23 cellular contexts compared by ENCODE assay signal in the genomic region with DNA sequence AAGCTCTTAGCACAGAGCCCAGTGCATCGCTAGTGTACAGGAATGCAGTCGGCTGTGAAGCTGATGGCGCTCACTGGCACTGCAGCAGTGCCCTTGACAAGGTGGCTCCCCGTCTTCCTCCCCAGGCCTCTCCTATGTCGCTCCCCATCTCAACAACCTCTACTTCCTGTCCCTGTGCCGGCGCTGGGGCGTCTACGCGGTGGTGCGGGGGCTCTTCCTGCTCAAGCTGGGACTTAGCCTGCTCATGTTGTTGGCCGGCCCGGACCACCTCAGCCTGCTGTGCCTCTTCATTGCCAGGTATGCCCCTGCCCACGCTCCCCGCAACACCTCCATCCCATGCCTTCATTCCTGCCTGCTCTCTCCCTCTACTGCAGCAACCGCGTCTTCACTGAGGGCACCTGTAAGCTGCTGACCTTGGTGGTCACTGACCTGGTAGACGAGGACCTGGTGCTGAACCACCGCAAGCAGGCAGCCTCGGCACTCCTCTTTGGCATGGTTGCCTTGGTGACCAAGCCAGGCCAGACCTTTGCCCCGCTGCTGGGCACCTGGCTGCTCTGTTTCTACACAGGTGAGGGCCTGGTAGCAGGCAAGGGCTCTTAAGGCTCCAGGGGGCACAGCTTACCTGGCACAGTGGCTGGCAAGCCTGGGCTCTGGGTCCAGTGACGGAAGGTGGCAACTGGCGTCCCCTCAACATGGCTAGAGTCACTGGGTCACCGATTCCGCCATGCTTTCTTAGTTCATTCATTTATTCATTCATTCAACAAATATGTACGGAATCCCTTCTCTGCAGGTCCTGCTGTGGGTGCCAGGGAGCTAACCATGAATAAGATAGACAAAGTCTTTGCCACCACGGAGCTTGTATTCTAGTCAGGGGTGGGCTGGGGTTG. TPM values are rescaled to one million over a fixed set of nuclear protein-coding genes. Genes with fewer than 3 reads are reported as not detected.
DNase-seq lines count a peak whose midpoint lies in the region; ATAC-seq lines count a peak whose summit lies in the region.
"Had no signal": no experiment of that assay in that cellular context is flagged by ENCODE, and none has a peak within 500 bp of the region (broad histone marks: within the 10 kb centered on the region; RNA-seq: fewer than 3 reads in every experiment).

No MANE protein-coding gene starts in this region.

- H3K36me3 Mint-ChIP-seq in activated CD4-positive, alpha-beta T cell treated with anti-CD3 and anti-CD28 coated beads for 36 hours (ENCODE audit: low read depth) = peaks cover 8% of the 10 kb centered on the region
- H3K36me3 Mint-ChIP-seq in T-helper 17 cell (ENCODE audit: low read depth) = no peaks in the 10 kb centered on the region
- peaks cover 0 to 7% (median 5%) of the 10 kb centered on the region in 3 donors for H3K36me3 Mint-ChIP-seq in naive thymus-derived CD8-positive, alpha-beta T cell
- H3K36me3 Mint-ChIP-seq in immature natural killer cell = peaks cover 0 to 5% (median 0%) of the 10 kb centered on the region in 3 donors

- no peaks in the 10 kb centered on the region for H3K27me3 Mint-ChIP-seq in activated CD4-positive, alpha-beta T cell treated with anti-CD3 and anti-CD28 coated beads for 36 hours
- H3K27me3 Mint-ChIP-seq in T-helper 17 cell (no peaks in the 10 kb centered on the region), immature natural killer cell (ENCODE audit: low read depth in 3 of 3) (peaks cover 0 to 2% (median 0%) of the 10 kb centered on the region in 3 donors)
- no peaks in the 10 kb centered on the region for H3K27me3 Mint-ChIP-seq in naive thymus-derived CD8-positive, alpha-beta T cell

- peak overlapping the region; percentile 59 for H3K27ac Mint-ChIP-seq in activated CD4-positive, alpha-beta T cell treated with anti-CD3 and anti-CD28 coated beads for 36 hours
- H3K27ac Mint-ChIP-seq in T-helper 17 cell (peak overlapping the region; percentile 68), immature natural killer cell (peak overlapping the region in 1 of 6 donors; percentile 37)
- peak overlapping the region; percentile 89 to 97 (median 94) for H3K27ac Mint-ChIP-seq in naive thymus-derived CD8-positive, alpha-beta T cell

- peaks cover 21% of the 10 kb centered on the region for H3K4me1 Mint-ChIP-seq in activated CD4-positive, alpha-beta T cell treated with anti-CD3 and anti-CD28 coated beads for 36 hours
- H3K4me1 Mint-ChIP-seq in T-helper 17 cell (peaks cover 13% of the 10 kb centered on the region), immature natural killer cell (peaks cover 0 to 4% of the 10 kb centered on the region in 2 donors)
- H3K4me1 Mint-ChIP-seq in naive thymus-derived CD8-positive, alpha-beta T cell = peaks cover 21 to 50% (median 40%) of the 10 kb centered on the region in 4 donors

- CTCF ChIA-PET in activated CD4-positive, alpha-beta T cell treated with anti-CD3 and anti-CD28 coated beads for 36 hours (lab: Charles Lee) = interaction anchor here (0.6 to 1.9 kb wide), 9 partner anchors 21 to 369 kb away, joined by 3 to 4 read pairs (median 3); no protein-coding TSS in a partner anchor

- POLR2A ChIA-PET in activated CD4-positive, alpha-beta T cell treated with anti-CD3 and anti-CD28 coated beads for 36 hours (lab: Charles Lee) = no interaction called here
- POLR2A ChIA-PET in naive thymus-derived CD8-positive, alpha-beta T cell (lab: Charles Lee) = interaction anchor here (0.9 to 6.5 kb wide), 11 partner anchors 9 to 80 kb away, joined by 3 to 59 read pairs (median 5); a partner anchor contains a TSS

- ATAC-seq in activated CD4-positive, alpha-beta T cell treated with anti-CD3 and anti-CD28 coated beads for 36 hours = peak; percentile 79
- ATAC-seq in T-helper 17 cell = peak; percentile 69
- peak; percentile 88 for ATAC-seq in naive thymus-derived CD8-positive, alpha-beta T cell
- ATAC-seq: lower lobe of right lung had no signal

- H3K4me3 Mint-ChIP-seq in activated CD4-positive, alpha-beta T cell treated with anti-CD3 and anti-CD28 coated beads for 36 hours = no peak overlapping the region
- H3K4me3 Mint-ChIP-seq in T-helper 17 cell (peak overlapping the region; percentile 78), immature natural killer cell (no peak overlapping the region)
- peak overlapping the region; percentile 11 to 88 (median 73) for H3K4me3 Mint-ChIP-seq in naive thymus-derived CD8-positive, alpha-beta T cell

- H3K9me3 Mint-ChIP-seq in activated CD4-positive, alpha-beta T cell treated with anti-CD3 and anti-CD28 coated beads for 36 hours (ENCODE audit: low read depth) = no peaks in the 10 kb centered on the region
- no peaks in the 10 kb centered on the region for H3K9me3 Mint-ChIP-seq in naive thymus-derived CD8-positive, alpha-beta T cell
- no peaks in the 10 kb centered on the region for H3K9me3 Mint-ChIP-seq in immature natural killer cell

- H3K9me3 ChIP-seq in T-helper 17 cell (ENCODE audit: control insufficient read depth, low read length, poor library complexity, severe bottlenecking) = no peaks in the 10 kb centered on the region
- H3K9me3 ChIP-seq: HAP-1, lower lobe of right lung had no signal

- intact Hi-C loops in activated CD4-positive, alpha-beta T cell treated with anti-CD3 and anti-CD28 coated beads for 36 hours (cut with DNase I, micrococcal nuclease) = no loop called here

- DNase-seq in activated CD4-positive, alpha-beta T cell treated with anti-CD3 and anti-CD28 coated beads for 36 hours = peak; percentile 33
- DNase-seq in activated CD4-positive, alpha-beta T cell treated with anti-CD3 and anti-CD28 coated beads, Interleukin-2, amount 50 U/mL, for 4 hours = no peak
- DNase-seq in T-helper 17 cell (no peak), NCI-H1048 (lab: John Stamatoyannopoulos, UW) (no peak), NCI-H1694 (lab: John Stamatoyannopoulos, UW) (no peak), immature natural killer cell (no peak)
- DNase-seq in activated naive CD4-positive, alpha-beta T cell treated with anti-CD3 and anti-CD28 coated beads, Interleukin-2, amount 50 U/mL, for 16 hours = peak; percentile 26
- DNase-seq in naive thymus-derived CD8-positive, alpha-beta T cell = peak in 7 of 10 donors; percentile 14 to 72 (median 39)
- DNase-seq: C1 segment of cervical spinal cord; DMS79 treated with DMSO at 0.1 percent for 48 hours; effector CD8-positive, alpha-beta T cell; head of caudate nucleus; Kasumi-1; lower lobe of right lung; NCI-H1417 treated with DMSO at 0.1 percent for 48 hours had no signal

RNA-seq across cellular contexts. Expression of a gene that starts 22.3 kb away (rescaled TPM):
- total RNA-seq in activated CD4-positive, alpha-beta T cell treated with anti-CD3 and anti-CD28 coated beads for 36 hours = under 1 TPM; 0.27 to 0.32 TPM
- total RNA-seq in T-helper 17 cell = under 1 TPM in 1 of 2 donors, not detected in 1; 0.50 TPM
- total RNA-seq in naive thymus-derived CD8-positive, alpha-beta T cell = under 1 TPM; 0.52 to 0.73 TPM
- polyA plus RNA-seq in naive thymus-derived CD8-positive, alpha-beta T cell = under 1 TPM; 0.68 to 0.97 (median 0.68) TPM
- under 1 TPM; 0.32 to 0.67 (median 0.59) TPM for polyA plus RNA-seq in immature natural killer cell
- total RNA-seq: A172, cardiac muscle cell, myocyte, posterior vena cava, skeletal muscle tissue, urinary bladder had no signal
- polyA plus RNA-seq: fibroblast of lung had no signal

RNA-seq across cellular contexts. Expression of a gene that starts 28.8 kb away (rescaled TPM):
- total RNA-seq in activated CD4-positive, alpha-beta T cell treated with anti-CD3 and anti-CD28 coated beads for 36 hours = 10 to 100 TPM; 51.1 to 53.3 TPM
- total RNA-seq in T-helper 17 cell = 10 to 100 TPM; 57.5 to 58.0 TPM
- 10 to 100 TPM; 50.7 to 57.4 TPM for total RNA-seq in naive thymus-derived CD8-positive, alpha-beta T cell
- polyA plus RNA-seq in naive thymus-derived CD8-positive, alpha-beta T cell = 10 to 100 TPM; 45.9 to 60.7 (median 55.4) TPM
- 100 to 1,000 TPM in 2 of 3 donors, 10 to 100 TPM in 1; 91.6 to 125 (median 115) TPM for polyA plus RNA-seq in immature natural killer cell

RNA-seq across cellular contexts. Expression of a gene that starts 30.1 kb away (rescaled TPM):
- 1 to 10 TPM; 8.4 to 9.5 TPM for total RNA-seq in activated CD4-positive, alpha-beta T cell treated with anti-CD3 and anti-CD28 coated beads for 36 hours
- total RNA-seq in T-helper 17 cell = 10 to 100 TPM; 14.4 to 16.4 TPM
- total RNA-seq in naive thymus-derived CD8-positive, alpha-beta T cell = 10 to 100 TPM; 11.8 to 14.3 TPM
- 1 to 10 TPM; 2.3 to 7.4 (median 3.0) TPM for polyA plus RNA-seq in naive thymus-derived CD8-positive, alpha-beta T cell
- polyA plus RNA-seq in immature natural killer cell = 1 to 10 TPM; 1.3 to 6.7 (median 2.1) TPM

RNA-seq across cellular contexts. Expression of a gene that starts 41.3 kb away (rescaled TPM):
- total RNA-seq in activated CD4-positive, alpha-beta T cell treated with anti-CD3 and anti-CD28 coated beads for 36 hours = 10 to 100 TPM; 60.8 to 72.7 TPM
- 10 to 100 TPM; 27.4 to 30.7 TPM for total RNA-seq in T-helper 17 cell
- 10 to 100 TPM; 36.5 to 41.7 TPM for total RNA-seq in naive thymus-derived CD8-positive, alpha-beta T cell
- 10 to 100 TPM; 60.6 to 76.9 (median 70.8) TPM for polyA plus RNA-seq in naive thymus-derived CD8-positive, alpha-beta T cell
- polyA plus RNA-seq in immature natural killer cell = 10 to 100 TPM; 61.8 to 65.3 (median 63.3) TPM

RNA-seq across cellular contexts. Expression of a gene that starts 53.1 kb away (rescaled TPM):
- 10 to 100 TPM in 1 of 2 experiments, 1 to 10 TPM in 1; 5.4 to 11.9 TPM for total RNA-seq in activated CD4-positive, alpha-beta T cell treated with anti-CD3 and anti-CD28 coated beads for 36 hours
- total RNA-seq in T-helper 17 cell = 10 to 100 TPM in 1 of 2 donors, 1 to 10 TPM in 1; 9.9 to 14.2 TPM
- 10 to 100 TPM; 18.7 to 21.1 TPM for total RNA-seq in naive thymus-derived CD8-positive, alpha-beta T cell
- 10 to 100 TPM; 26.8 to 35.5 (median 28.5) TPM for polyA plus RNA-seq in naive thymus-derived CD8-positive, alpha-beta T cell
- polyA plus RNA-seq in immature natural killer cell = 10 to 100 TPM; 39.5 to 43.9 (median 39.7) TPM

Comparison
In these comparisons a context has a peak if more than half of its experiments do, and no peak if none do; other contexts are left out.
1. DNase-seq: peak in activated CD4-positive, alpha-beta T cell treated with anti-CD3 and anti-CD28 coated beads for 36 hours (single experiment), activated naive CD4-positive, alpha-beta T cell treated with anti-CD3 and anti-CD28 coated beads, Interleukin-2, amount 50 U/mL, for 16 hours (single experiment) and naive thymus-derived CD8-positive, alpha-beta T cell (7 of 10); none in activated CD4-positive, alpha-beta T cell treated with anti-CD3 and anti-CD28 coated beads, Interleukin-2, amount 50 U/mL, for 4 hours (0 of 2), T-helper 17 cell (0 of 3), NCI-H1048 (single experiment), NCI-H1694 (single experiment) and immature natural killer cell (0 of 3).
2. H3K4me3 Mint-ChIP-seq: peak in T-helper 17 cell (single experiment) and naive thymus-derived CD8-positive, alpha-beta T cell (10 of 10); none in activated CD4-positive, alpha-beta T cell treated with anti-CD3 and anti-CD28 coated beads for 36 hours (single experiment) and immature natural killer cell (0 of 5).
3. Peak in every context shown above with its lines, with median percentiles within 50 percentile points of each other: ATAC-seq.